In genomic region chr11:112227471-112227870, GRCh38 we compare ENCODE assay signal across 2 cellular contexts.
TF ChIP-seq lines count a peak whose summit lies in the region.

No MANE protein-coding gene starts in this region.

TF ChIP-seq in SK-N-SH, 30 proteins besides CTCF, POLR2A, EP300 and RAD21 (continued from another document):
- TF ChIP-seq USF2 (IDR thresholded peaks at IDR 0.05; ENCODE audit: borderline replicate concordance, low read depth, low read length) (no peak), FOXJ3 (CRISPR knock-in tag; IDR thresholded peaks at IDR 0.05) (no peak), SMC3 (IDR thresholded peaks at IDR 0.05; ENCODE audit: low read depth, low read length) (no peak), IRF3 (IDR thresholded peaks at IDR 0.05; ENCODE audit: low read depth, low read length) (no peak), RFX5 (IDR thresholded peaks at IDR 0.05; ENCODE audit: low read length) (no peak), MEF2A (IDR thresholded peaks at IDR 0.05; ENCODE audit: borderline replicate concordance, low read depth) (no peak), MXI1 (IDR thresholded peaks at IDR 0.05; ENCODE audit: low read depth, low read length) (no peak), ZBTB33 (IDR thresholded peaks at IDR 0.05; ENCODE audit: borderline replicate concordance, low read depth) (no peak), RCOR1 (IDR thresholded peaks at IDR 0.05; ENCODE audit: low read length) (no peak), TEAD4 (IDR thresholded peaks at IDR 0.05; ENCODE audit: borderline replicate concordance, insufficient read depth) (no peak), YY1 (IDR thresholded peaks at IDR 0.05; ENCODE audit: low read depth) (no peak), FOXM1 (IDR thresholded peaks at IDR 0.05; ENCODE audit: low read depth) (no peak), GABPA (IDR thresholded peaks at IDR 0.05; ENCODE audit: low read depth) (no peak), USF1 (IDR thresholded peaks at IDR 0.05; ENCODE audit: borderline replicate concordance, low read depth) (no peak), GATA2 (CRISPR knock-in tag; IDR thresholded peaks at IDR 0.05) (no peak), PBX3 (IDR thresholded peaks at IDR 0.05) (no peak), REST (IDR thresholded peaks at IDR 0.05; ENCODE audit: low read depth, low read length) (no peak), NRF1 (IDR thresholded peaks at IDR 0.05; ENCODE audit: low read depth, low read length) (no peak), POLR2AphosphoS5 (IDR thresholded peaks at IDR 0.05; ENCODE audit: low read depth, low read length) (no peak)

TF ChIP-seq in SK-N-SH treated with all-trans-retinoic acid at 6 μM for 48 hours, 23 proteins besides CTCF, POLR2A, EP300 and RAD21 (continued from another document):
- TF ChIP-seq CREB5 (CRISPR knock-in tag; IDR thresholded peaks at IDR 0.05; ENCODE audit: low read depth) (no peak), ESRRG (CRISPR knock-in tag; IDR thresholded peaks at IDR 0.05) (no peak), OSR1 (CRISPR knock-in tag; IDR thresholded peaks at IDR 0.05) (no peak), POU6F1 (CRISPR knock-in tag; IDR thresholded peaks at IDR 0.05; ENCODE audit: borderline replicate concordance, low read depth) (no peak), PATZ1 (CRISPR knock-in tag; IDR thresholded peaks at IDR 0.05; ENCODE audit: borderline replicate concordance) (no peak), GLIS3 (CRISPR knock-in tag; IDR thresholded peaks at IDR 0.05) (no peak), ZFP3 (CRISPR knock-in tag; IDR thresholded peaks at IDR 0.05) (no peak), ZFP30 (CRISPR knock-in tag; IDR thresholded peaks at IDR 0.05) (no peak), ARNTL (CRISPR knock-in tag; IDR thresholded peaks at IDR 0.05; ENCODE audit: borderline replicate concordance, low read depth) (no peak), CSDC2 (CRISPR knock-in tag; IDR thresholded peaks at IDR 0.05) (no peak), RARB (CRISPR knock-in tag; IDR thresholded peaks at IDR 0.05) (no peak), TCF4 (CRISPR knock-in tag; IDR thresholded peaks at IDR 0.05; ENCODE audit: borderline replicate concordance) (no peak), PPARA (CRISPR knock-in tag; IDR thresholded peaks at IDR 0.05; ENCODE audit: borderline replicate concordance) (no peak), TOX (CRISPR knock-in tag; IDR thresholded peaks at IDR 0.05; ENCODE audit: borderline replicate concordance) (no peak), ZNF70 (CRISPR knock-in tag; IDR thresholded peaks at IDR 0.05) (no peak), ZNF8 (CRISPR knock-in tag; IDR thresholded peaks at IDR 0.05) (no peak), ZNF565 (CRISPR knock-in tag; conservative IDR thresholded peaks at IDR 0.05; ENCODE audit: low read depth) (no peak), CSRNP3 (CRISPR knock-in tag; IDR thresholded peaks at IDR 0.05) (no peak)
